26 cellular contexts compared by ENCODE assay signal in genomic region chr20:54111460-54111859, GRCh38. TPM values are rescaled to one million over a fixed set of nuclear protein-coding genes. Genes with fewer than 3 reads are reported as not detected.
DNase-seq lines count a peak whose midpoint lies in the region; ATAC-seq, FAIRE-seq and TF ChIP-seq lines count a peak whose summit lies in the region.
"Had no signal": no experiment of that assay in that cellular context is flagged by ENCODE, and none has a peak within 500 bp of the region (broad histone marks: within the 10 kb centered on the region; RNA-seq: fewer than 3 reads in every experiment).

No MANE protein-coding gene starts in this region.

- ATAC-seq in GM12878 (no peak), Right ventricle myocardium superior (ENCODE audit: poor library complexity) (no peak)

- TF ChIP-seq EP300 in GM12878 (IDR thresholded peaks at IDR 0.05; ENCODE audit: borderline replicate concordance in 1 of 2, control insufficient read depth in 1 of 2, low read depth in 2 of 2, low read length in 2 of 2): no peak

- WGBS in GM12878 (ENCODE audit: insufficient coverage, insufficient replicate concordance, low lambda C conversion rate, missing lambda C conversion rate): 75% methylated on average over 2 of the region's 2 CpGs
- 92% methylated on average over 2 of the region's 2 CpGs for WGBS in liver

- no peak for TF ChIP-seq POLR2A in GM12878 (IDR thresholded peaks at IDR 0.05; ENCODE audit: low read depth, low read length)

- CTCF ChIA-PET in HEK293 (lab: Yijun Ruan, JAX) (interaction anchor here (0.6 to 1.3 kb wide), 2 partner anchors 8 to 14 kb away, joined by 3 to 6 read pairs; no protein-coding TSS in a partner anchor), GM12878 (lab: Yijun Ruan, JAX) (interaction anchor here (0.7 to 1.0 kb wide), 2 partner anchors 8 to 89 kb away, joined by 3 read pairs; no protein-coding TSS in a partner anchor)

- no peaks in the 10 kb centered on the region for H4K20me1 ChIP-seq in GM12878 (ENCODE audit: control insufficient read depth, insufficient read depth)
- H4K20me1 ChIP-seq: BLaER1 treated with 17β-estradiol and CSF1 and Interleukin-3, amounts not matched to agents 10 nM and 100 nM had no signal

- BruUV-seq in GM12878 (replicated peaks; lab: Mats Ljungman, UMichigan): no TSS peak

- H3K4me3 ChIP-seq in HEK293 (ENCODE audit: low read depth, low read length) (no peak overlapping the region), GM12878 (no peak overlapping the region), liver (ENCODE audit: low read depth in 1 of 3, low read length in 3 of 3) (no peak overlapping the region)
- H3K4me3 ChIP-seq: BLaER1 treated with 17β-estradiol and CSF1 and Interleukin-3, amounts not matched to agents 10 nM and 100 nM; GM23248 had no signal

- POLR2A ChIA-PET in HEK293 (lab: Yijun Ruan, JAX) (no interaction called here), GM12878 (lab: Charles Lee) (no interaction called here)

- in situ Hi-C loops in GM12878 (cut with MboI): no loop called here

- no peaks in the 10 kb centered on the region for H3K79me2 ChIP-seq in GM12878 (ENCODE audit: control insufficient read depth, insufficient read depth, low read length)

- H3K27me3 ChIP-seq in GM12878 (replicated peaks in 1 of 2; ENCODE audit: control insufficient read depth in 2 of 2, insufficient read depth in 2 of 2, low read length in 1 of 2): no peaks in the 10 kb centered on the region
- no peaks in the 10 kb centered on the region for H3K27me3 ChIP-seq in liver (ENCODE audit: control insufficient read depth in 4 of 4, insufficient read depth in 4 of 4, low read length in 3 of 4)
- H3K27me3 ChIP-seq: BLaER1 treated with 17β-estradiol and CSF1 and Interleukin-3, amounts not matched to agents 10 nM and 100 nM had no signal

- H3K36me3 ChIP-seq in HEK293 (ENCODE audit: control insufficient read depth in 2 of 2, insufficient read depth in 1 of 2, low read length in 2 of 2) (no peaks in the 10 kb centered on the region), GM12878 (ENCODE audit: control insufficient read depth in 2 of 2, insufficient read depth in 2 of 2, low read length in 1 of 2) (no peaks in the 10 kb centered on the region), liver (ENCODE audit: control insufficient read depth in 4 of 4, insufficient read depth in 3 of 4, low read depth in 1 of 4, low read length in 3 of 4) (no peaks in the 10 kb centered on the region)
- H3K36me3 ChIP-seq: BE2C; BLaER1 treated with 17β-estradiol and CSF1 and Interleukin-3, amounts not matched to agents 10 nM and 100 nM had no signal

- H2AFZ ChIP-seq in GM12878 (ENCODE audit: control insufficient read depth, low read depth, low read length): no peak overlapping the region
- H2AFZ ChIP-seq: GM23248 had no signal

- H3K4me1 ChIP-seq in HEK293 (ENCODE audit: control insufficient read depth, insufficient read depth, low read length) (no peaks in the 10 kb centered on the region), GM12878 (ENCODE audit: control insufficient read depth, insufficient read depth, low read length) (no peaks in the 10 kb centered on the region), liver (ENCODE audit: control insufficient read depth in 4 of 4, insufficient read depth in 4 of 4, low read length in 3 of 4) (peaks cover 17 to 54% (median 33%) of the 10 kb centered on the region in 4 donors)
- H3K4me1 ChIP-seq: BE2C had no signal

- peak; percentile 43 for DNase-seq in NCI-H82 (lab: John Stamatoyannopoulos, UW)
- no peak for DNase-seq in NCI-H82 treated with DMSO at 0.1 percent for 48 hours (lab: John Stamatoyannopoulos, UW; ENCODE audit: unreplicated experiment)
- no peak for DNase-seq in GM12878 (ENCODE audit: low read depth, low spot score)
- DNase-seq in Right ventricle myocardium superior: no peak
- no peak for DNase-seq in head of caudate nucleus
- no peak for DNase-seq in occipital lobe (lab: John Stamatoyannopoulos, UW)
- DNase-seq: ACHN; AML-193; BE2C; CD4-positive, alpha-beta T cell; CD8-positive, alpha-beta memory T cell; DMS53; DMS79 treated with DMSO at 0.1 percent for 48 hours; GF-D8; GM23248; H7; HCEC 1CT had no signal

- TF ChIP-seq RAD21 in GM12878 (IDR thresholded peaks at IDR 0.05; ENCODE audit: insufficient read depth, low read depth, low read length) (no peak), liver (IDR thresholded peaks at IDR 0.05) (no peak)

- no peak overlapping the region for H3K27ac ChIP-seq in HEK293 (ENCODE audit: extremely low read depth, low read depth, low read length)
- no peak overlapping the region for H3K27ac ChIP-seq in GM12878 (ENCODE audit: control insufficient read depth, insufficient read depth)
- H3K27ac ChIP-seq in liver (ENCODE audit: low read depth in 1 of 2, low read length in 2 of 2): peak overlapping the region; percentile 87 to 92
- H3K27ac ChIP-seq: 22Rv1; BLaER1 treated with 17β-estradiol and CSF1 and Interleukin-3, amounts not matched to agents 10 nM and 100 nM; GM23248 had no signal

- no peak overlapping the region for H3K4me2 ChIP-seq in GM12878 (ENCODE audit: control insufficient read depth, insufficient read depth)
- H3K4me2 ChIP-seq: BLaER1 treated with 17β-estradiol and CSF1 and Interleukin-3, amounts not matched to agents 10 nM and 100 nM had no signal

- TF ChIP-seq CTCF in HEK293 (tag by site-specific recombination; IDR thresholded peaks at IDR 0.05) (no peak), GM12878 (IDR thresholded peaks at IDR 0.05 in 2 of 3, conservative IDR thresholded peaks at IDR 0.05 in 1 of 3; ENCODE audit: control insufficient read depth in 2 of 3, extremely low read depth in 1 of 3, insufficient read depth in 1 of 3, low read depth in 3 of 3, low read length in 3 of 3) (no peak), liver (IDR thresholded peaks at IDR 0.05; ENCODE audit: low read depth, low read length, missing input control) (no peak)

- SMC1A ChIA-PET in GM12878 (lab: Charles Lee; ENCODE audit: uncharacterized antibody, unreplicated experiment): interaction anchor here (1.1 kb wide), 1 partner anchor 108 kb away, joined by 4 read pairs; no protein-coding TSS in a partner anchor

- RAD21 ChIA-PET in GM12878 (lab: Charles Lee; ENCODE audit: unreplicated experiment): no interaction called here

- H3K9ac ChIP-seq in GM12878 (ENCODE audit: control insufficient read depth, insufficient read depth, low read length) (no peak overlapping the region), liver (ENCODE audit: low read depth in 1 of 2, low read length in 2 of 2) (no peak overlapping the region)
- H3K9ac ChIP-seq: BLaER1 treated with 17β-estradiol and CSF1 and Interleukin-3, amounts not matched to agents 10 nM and 100 nM; GM23248 had no signal

- FAIRE-seq in GM12878 (lab: Jason Lieb, UNC): no peak
- FAIRE-seq: A204.1, GM12892, H1 had no signal

- H3K9me3 ChIP-seq in HEK293 (ENCODE audit: control insufficient read depth, insufficient read depth, low read depth, low read length): no peaks in the 10 kb centered on the region
- H3K9me3 ChIP-seq in GM12878 (replicated peaks; ENCODE audit: control insufficient read depth, insufficient read depth, low read length): no peaks in the 10 kb centered on the region; the same call in 2 of the 3 replicates
- H3K9me3 ChIP-seq in liver (ENCODE audit: control insufficient read depth in 4 of 4, low read length in 3 of 4): no peaks in the 10 kb centered on the region
- H3K9me3 ChIP-seq: BE2C had no signal

- intact Hi-C loops in GM12878 (cut with micrococcal nuclease; ENCODE audit: unreplicated experiment): no loop called here
- intact Hi-C loops in Right ventricle myocardium superior (cut with DNase I): no loop called here
- intact Hi-C loops in head of caudate nucleus (cut with DNase I): no loop called here

TF ChIP-seq in HEK293, 187 proteins besides CTCF, POLR2A, EP300 and RAD21:
- peak; percentile 35 for TF ChIP-seq SETDB1 (IDR thresholded peaks at IDR 0.05; ENCODE audit: insufficient read length, low read length)
- no peak for TF ChIP-seq ZNF514 (tag by site-specific recombination; IDR thresholded peaks at IDR 0.05)
- TF ChIP-seq KLF8 (tag by site-specific recombination; IDR thresholded peaks at IDR 0.05): no peak

TF ChIP-seq in GM12878, 131 proteins besides CTCF, POLR2A, EP300 and RAD21 (continues in another document):
- TF ChIP-seq NFXL1 (IDR thresholded peaks at IDR 0.05; ENCODE audit: borderline replicate concordance): 0 out of 2 replicates have a peak, but pooled peaks have one; percentile 19

RNA-seq across cellular contexts. Expression of gene BCAS1, which starts 41.1 kb away (rescaled TPM):
- total RNA-seq in GM12878 (2013; cell fraction: nucleolus; rRNA removed): 1.1 and 1.2 TPM in 2 replicates
- 0.45 and 0.54 TPM in 2 replicates for total RNA-seq in GM12878 (2014; rRNA removed)
- 0.72 and 0.78 TPM in 2 replicates for total RNA-seq in GM12878 (2014; rRNA removed; fragmentation: Illumina TruSeq; extraction: Trizol)
- 0.56 TPM in 2 replicates for total RNA-seq in GM12878 (2021)
- 2.0 TPM for polyA plus RNA-seq in GM12878 (2011; ENCODE audit: low read depth)
- 0.24 and 0.34 TPM in 2 replicates for polyA plus RNA-seq in GM12878 (2011; rRNA removed)
- 0.23 and 0.25 TPM in 2 replicates for polyA plus RNA-seq in GM12878 (2011; cell fraction: cytosol; rRNA removed)
- 0.51 and 0.66 TPM in 2 replicates for polyA plus RNA-seq in GM12878 (2011; cell fraction: nucleus; rRNA removed)
- polyA plus RNA-seq in GM12878 (2012): 3.0 and 5.4 TPM in 2 replicates
- polyA plus RNA-seq in GM12878 (2014; fragmentation: Illumina TruSeq; extraction: Trizol): 0.87 and 1.00 TPM in 2 replicates
- under 1 TPM; 0.21 to 0.51 TPM for polyA plus RNA-seq in GM12878 (2014; fragmentation: Nextera tagmentation; extraction: Ambion mirVana)
- polyA plus RNA-seq in GM12878 (2014; rRNA removed): 0.67 and 0.74 TPM in 2 replicates
- polyA plus RNA-seq in GM12878 (2016; fragmentation: Nextera tagmentation; extraction: Ambion mirVana): 1 to 10 TPM in 1 of 2 experiments, under 1 TPM in 1; 0.54 to 1.4 TPM
- polyA minus RNA-seq in GM12878 (2011; rRNA and poly(A)+ RNA removed): 0.67 and 0.80 TPM in 2 replicates
- not detected in 2 replicates for polyA minus RNA-seq in GM12878 (2011; cell fraction: cytosol; rRNA and poly(A)+ RNA removed)
- polyA minus RNA-seq in GM12878 (2011; cell fraction: nucleus; rRNA and poly(A)+ RNA removed): 0.96 and 0.97 TPM in 2 replicates
- total RNA-seq in liver: under 1 TPM; under 0.01 to 0.93 TPM
- polyA plus RNA-seq in liver: under 1 TPM; 0.02 to 0.06 TPM
- not detected for total RNA-seq in Right ventricle myocardium superior
- 3.0 TPM for total RNA-seq in occipital lobe
- total RNA-seq: Daoy, G401, GM23248 had no signal

Comparison
In these comparisons a context has a peak if more than half of its experiments do, and no peak if none do; other contexts are left out.
1. H3K27ac ChIP-seq: peak in liver (2 of 2); none in HEK293 (single experiment) and GM12878 (single experiment).